Comparison of ENCODE assay signal across 16 cellular contexts in genomic region chr18:59549797-59550516, GRCh38.
DNase-seq lines count a peak whose midpoint lies in the region; ATAC-seq and TF ChIP-seq lines count a peak whose summit lies in the region.
"Had no signal": no experiment of that assay in that cellular context is flagged by ENCODE, and none has a peak within 500 bp of the region (broad histone marks: within the 10 kb centered on the region; RNA-seq: fewer than 3 reads in every experiment).

No MANE protein-coding gene starts in this region.

- TF ChIP-seq CTCF in SK-N-SH (IDR thresholded peaks at IDR 0.05) (no peak), heart left ventricle (IDR thresholded peaks at IDR 0.05) (no peak), stomach (IDR thresholded peaks at IDR 0.05) (no peak)

- POLR2A ChIA-PET in SK-N-SH (lab: Yijun Ruan, JAX), result no interaction called here

- no peak overlapping the region for H2AFZ ChIP-seq in SK-N-SH (ENCODE audit: low read depth)

- H3F3A ChIP-seq in SK-N-SH (replicated peaks; ENCODE audit: insufficient read depth), result no peaks in the 10 kb centered on the region

- H3K9ac ChIP-seq in SK-N-SH, result no peak overlapping the region

- H3K9me3 ChIP-seq in SK-N-SH (no peaks in the 10 kb centered on the region), heart left ventricle (no peaks in the 10 kb centered on the region), stomach (no peaks in the 10 kb centered on the region)
- H3K9me3 ChIP-seq: A549, left lung, ovary had no signal

- no peak for TF ChIP-seq POLR2A in heart left ventricle (IDR thresholded peaks at IDR 0.05)
- no peak for TF ChIP-seq POLR2A in stomach (IDR thresholded peaks at IDR 0.05)

- ATAC-seq in heart left ventricle, result peak; percentile 74 to 77 (median 76)
- no peak for ATAC-seq in GM18861 (IDR thresholded peaks at IDR 0.05; ENCODE audit: unreplicated experiment)
- ATAC-seq: A549, HCT116, left lung had no signal

- H3K4me1 ChIP-seq in SK-N-SH (ENCODE audit: control insufficient read depth in 1 of 2, insufficient read depth in 2 of 2, low read depth in 1 of 2, low read length in 1 of 2) (peaks cover 0 to 41% of the 10 kb centered on the region in 2 experiments; a peak in 3 of 4 replicates), heart left ventricle (peaks cover 0 to 25% (median 5%) of the 10 kb centered on the region in 12 donors), stomach (no peaks in the 10 kb centered on the region)
- H3K4me1 ChIP-seq: A549, left lung had no signal

- H3K36me3 ChIP-seq in SK-N-SH (replicated peaks in 1 of 2; ENCODE audit: control insufficient read depth in 1 of 2, insufficient read depth in 2 of 2, low read length in 1 of 2) (no peaks in the 10 kb centered on the region), heart left ventricle (no peaks in the 10 kb centered on the region), stomach (no peaks in the 10 kb centered on the region)
- H3K36me3 ChIP-seq: left lung, ovary had no signal

- H3K4me2 ChIP-seq in SK-N-SH, result no peak overlapping the region
- H3K4me2 ChIP-seq: A549 had no signal

- WGBS in SK-N-SH (ENCODE audit: low lambda C conversion rate), result 35% methylated on average over 5 of the region's 6 CpGs
- 23 to 48% (median 35%) methylated on average over 5 to 6 of the region's 6 CpGs for WGBS in heart left ventricle, 4 donors
- 49 to 68% (median 53%) methylated on average over 5 to 6 of the region's 6 CpGs for WGBS in stomach, 5 donors

- CTCF ChIA-PET in SK-N-SH (lab: Yijun Ruan, JAX), result interaction anchor here (1.2 to 1.7 kb wide), 4 partner anchors 17 to 148 kb away, joined by 3 to 9 read pairs (median 4); no protein-coding TSS in a partner anchor

- intact Hi-C loops in heart left ventricle (cut with DNase I) (loop anchor here in 4 of 10 donors (5.0 to 10.0 kb wide), 5 partner anchors 33 to 85 kb away; no protein-coding TSS in a partner anchor), stomach (cut with DNase I; ENCODE audit: low total_unique reads) (no loop called here)

- TF ChIP-seq RAD21 in SK-N-SH (IDR thresholded peaks at IDR 0.05; ENCODE audit: low read length), result peak; percentile 8; the same call in 1 of the 2 replicates

- peak; percentile 31 for DNase-seq in NCI-H2171 treated with DMSO at 0.1 percent for 48 hours (lab: John Stamatoyannopoulos, UW)
- DNase-seq in NCI-H2171 (lab: John Stamatoyannopoulos, UW), result no peak
- DNase-seq in SK-N-SH, result peak; percentile 52
- DNase-seq in heart left ventricle, result peak in 4 of 5 donors; percentile 18 to 66 (median 42)
- peak; percentile 31 for DNase-seq in stomach
- no peak for DNase-seq in retina
- DNase-seq in NCI-H510A treated with DMSO at 0.1 percent for 48 hours (lab: John Stamatoyannopoulos, UW), result no peak
- DNase-seq: activated CD4-positive, alpha-beta T cell treated with anti-CD3 and anti-CD28 coated beads for 4 hours; activated gamma-delta T cell; left lung; NCI-H1694 treated with DMSO at 0.1 percent for 48 hours; OCI-M1; ovary had no signal

- no peaks in the 10 kb centered on the region for H3K79me2 ChIP-seq in SK-N-SH (ENCODE audit: insufficient read depth)

- H3K9me2 ChIP-seq in SK-N-SH, result no peaks in the 10 kb centered on the region

- H3K4me3 ChIP-seq in SK-N-SH (ENCODE audit: low read depth in 2 of 2, low read length in 1 of 2) (no peak overlapping the region), heart left ventricle (no peak overlapping the region), stomach (no peak overlapping the region)
- H3K4me3 ChIP-seq: A549, left lung, ovary had no signal

- H3K27ac ChIP-seq in SK-N-SH (ENCODE audit: low read depth in 2 of 2, low read length in 1 of 2) (peak overlapping the region in 1 of 2 experiments; percentile 85; a peak in 2 of 4 replicates), heart left ventricle (peak overlapping the region in 6 of 12 donors; percentile 41 to 68 (median 59)), stomach (no peak overlapping the region)
- H3K27ac ChIP-seq: A549, left lung, ovary had no signal

- H3K27me3 ChIP-seq in SK-N-SH (ENCODE audit: insufficient read depth) (no peaks in the 10 kb centered on the region), heart left ventricle (no peaks in the 10 kb centered on the region), stomach (no peaks in the 10 kb centered on the region)
- H3K27me3 ChIP-seq: left lung, ovary had no signal

- TF ChIP-seq EP300 in SK-N-SH (IDR thresholded peaks at IDR 0.05; ENCODE audit: borderline replicate concordance in 1 of 2, low read depth in 1 of 2, low read length in 1 of 2), result no peak; a peak in 2 of 4 replicates
- TF ChIP-seq EP300 in stomach (IDR thresholded peaks at IDR 0.05), result no peak

- no peaks in the 10 kb centered on the region for H4K20me1 ChIP-seq in SK-N-SH (ENCODE audit: insufficient read depth)

TF ChIP-seq in SK-N-SH, 30 proteins besides CTCF, POLR2A, EP300 and RAD21:
- TF ChIP-seq RCOR1 (IDR thresholded peaks at IDR 0.05; ENCODE audit: low read length) (peak; percentile 88; the same call in 1 of the 2 replicates), TAF1 (IDR thresholded peaks at IDR 0.05; ENCODE audit: borderline replicate concordance, low read depth, low read length) (no peak), GATA2 (CRISPR knock-in tag; IDR thresholded peaks at IDR 0.05) (peak; percentile 27; the same call in 1 of the 2 replicates), SIN3A (IDR thresholded peaks at IDR 0.05; ENCODE audit: borderline replicate concordance, low read depth, low read length) (no peak), NFIC (IDR thresholded peaks at IDR 0.05; ENCODE audit: borderline replicate concordance) (no peak), RXRA (IDR thresholded peaks at IDR 0.05; ENCODE audit: borderline replicate concordance, low read depth) (no peak)

Comparison
In these comparisons a context has a peak if more than half of its experiments do, and no peak if none do; other contexts are left out.
1. DNase-seq: peak in NCI-H2171 treated with DMSO at 0.1 percent for 48 hours (single experiment), SK-N-SH (single experiment), heart left ventricle (4 of 5) and stomach (single experiment); none in NCI-H2171 (single experiment), retina (single experiment) and NCI-H510A treated with DMSO at 0.1 percent for 48 hours (single experiment).